ENCODE assay signal across 15 cellular contexts in genomic region chr7:135712182-135712782, GRCh38. TPM values are rescaled to one million over a fixed set of nuclear protein-coding genes. Genes with fewer than 3 reads are reported as not detected.
DNase-seq lines count a peak whose midpoint lies in the region; ATAC-seq and TF ChIP-seq lines count a peak whose summit lies in the region.
"Had no signal": no experiment of that assay in that cellular context is flagged by ENCODE, and none has a peak within 500 bp of the region (broad histone marks: within the 10 kb centered on the region; RNA-seq: fewer than 3 reads in every experiment).

No MANE protein-coding gene starts in this region.

- H4K12ac ChIP-seq in trophoblast cell (ENCODE audit: low read depth, low read length) = peak overlapping the region; percentile 62

- H3K27ac ChIP-seq in heart right ventricle = peak overlapping the region in 1 of 10 donors; percentile 16
- peak overlapping the region; percentile 87 to 93; a peak in 3 of 4 replicates for H3K27ac ChIP-seq in SK-N-SH (ENCODE audit: low read depth in 2 of 2, low read length in 1 of 2)
- H3K27ac ChIP-seq in trophoblast cell (ENCODE audit: low read depth, low read length) = peak overlapping the region; percentile 99
- no peak overlapping the region for H3K27ac ChIP-seq in CD4-positive, alpha-beta T cell (ENCODE audit: low read depth, low read length)
- H3K27ac ChIP-seq: neutrophil had no signal

- H3K4me1 Mint-ChIP-seq in CD4-positive, alpha-beta T cell (ENCODE audit: low read depth) = no peaks in the 10 kb centered on the region
- H3K4me1 Mint-ChIP-seq in activated CD4-positive, alpha-beta T cell treated with anti-CD3 and anti-CD28 coated beads, Interleukin-2, amount 10 ng/mL, durations not matched to agents 7 days and 5 days = no peaks in the 10 kb centered on the region
- H3K4me1 Mint-ChIP-seq: activated naive CD4-positive, alpha-beta T cell treated with anti-CD3 and anti-CD28 coated beads, Interleukin-2, amount 50 U/mL, for 24 hours; central memory CD8-positive, alpha-beta T cell had no signal

- H3F3A ChIP-seq in SK-N-SH (replicated peaks; ENCODE audit: insufficient read depth) = peaks cover 41% of the 10 kb centered on the region

- H3K4me3 Mint-ChIP-seq in CD4-positive, alpha-beta T cell = no peak overlapping the region
- H3K4me3 Mint-ChIP-seq in activated CD4-positive, alpha-beta T cell treated with anti-CD3 and anti-CD28 coated beads, Interleukin-2, amount 10 ng/mL, durations not matched to agents 7 days and 5 days = no peak overlapping the region
- H3K4me3 Mint-ChIP-seq: activated naive CD4-positive, alpha-beta T cell treated with anti-CD3 and anti-CD28 coated beads, Interleukin-2, amount 50 U/mL, for 24 hours; central memory CD8-positive, alpha-beta T cell had no signal

- no peak overlapping the region for H3K9ac ChIP-seq in SK-N-SH
- no peak overlapping the region for H3K9ac ChIP-seq in trophoblast cell (ENCODE audit: low read length)

- H3K79me2 ChIP-seq in SK-N-SH (ENCODE audit: insufficient read depth) (no peaks in the 10 kb centered on the region), trophoblast cell (ENCODE audit: control insufficient read depth, insufficient read depth, low read length, poor library complexity) (peaks cover 15% of the 10 kb centered on the region)

- intact Hi-C loops in heart right ventricle (cut with DNase I) = no loop called here
- intact Hi-C loops in Right ventricle myocardium inferior (cut with DNase I) = loop anchor here (5.0 kb wide), 1 partner anchor 40 kb away; no protein-coding TSS in a partner anchor
- intact Hi-C loops in CD4-positive, alpha-beta T cell (cut with DNase I, micrococcal nuclease) = no loop called here

- H3K4me1 ChIP-seq in heart right ventricle (peaks cover 0 to 20% (median 12%) of the 10 kb centered on the region in 9 donors), SK-N-SH (ENCODE audit: control insufficient read depth in 1 of 2, insufficient read depth in 2 of 2, low read depth in 1 of 2, low read length in 1 of 2) (peaks cover 35 to 46% of the 10 kb centered on the region in 2 experiments), trophoblast cell (ENCODE audit: control insufficient read depth in 1 of 2, insufficient read depth in 2 of 2, low read length in 2 of 2) (peaks cover 29 to 56% of the 10 kb centered on the region in 2 experiments)

- H3K4me2 ChIP-seq in SK-N-SH = peak overlapping the region; percentile 4; the same call in 1 of the 2 replicates
- H3K4me2 ChIP-seq in trophoblast cell (ENCODE audit: low read length) = no peak overlapping the region

- H3K27me3 ChIP-seq in heart right ventricle (no peaks in the 10 kb centered on the region), SK-N-SH (ENCODE audit: insufficient read depth) (no peaks in the 10 kb centered on the region), trophoblast cell (ENCODE audit: insufficient read depth, low read length) (no peaks in the 10 kb centered on the region)
- H3K27me3 ChIP-seq in CD4-positive, alpha-beta T cell (ENCODE audit: control insufficient read depth, insufficient read depth, low read length) = no peaks in the 10 kb centered on the region
- H3K27me3 ChIP-seq: neutrophil had no signal

- peak in 2 of 9 donors; percentile 16 to 21 for TF ChIP-seq CTCF in heart right ventricle (IDR thresholded peaks at IDR 0.05)
- TF ChIP-seq CTCF in SK-N-SH (IDR thresholded peaks at IDR 0.05) = peak; percentile 29; the same call in 1 of the 2 replicates
- TF ChIP-seq CTCF in CD4-positive, alpha-beta T cell (IDR thresholded peaks at IDR 0.05) = no peak

- no peaks in the 10 kb centered on the region for H3K9me2 ChIP-seq in SK-N-SH

- peak; percentile 47 for TF ChIP-seq RAD21 in SK-N-SH (IDR thresholded peaks at IDR 0.05; ENCODE audit: low read length)

- 60 to 63% methylated on average over 4 of the region's 4 CpGs for WGBS in heart right ventricle, 2 donors
- 62% methylated on average over 4 of the region's 4 CpGs for WGBS in SK-N-SH (ENCODE audit: low lambda C conversion rate)
- no CpG with 5 or more reads among the region's 4 CpGs for WGBS in trophoblast cell (ENCODE audit: extremely low coverage, insufficient coverage, insufficient read length)

- peak overlapping the region; percentile 83 for H3K14ac ChIP-seq in trophoblast cell (ENCODE audit: low read length)

- no peaks in the 10 kb centered on the region for H3K36me3 ChIP-seq in heart right ventricle
- H3K36me3 ChIP-seq in SK-N-SH (replicated peaks in 1 of 2; ENCODE audit: control insufficient read depth in 1 of 2, insufficient read depth in 2 of 2, low read length in 1 of 2) = no peaks in the 10 kb centered on the region
- peaks cover 0 to 2% of the 10 kb centered on the region in 2 experiments for H3K36me3 ChIP-seq in trophoblast cell (ENCODE audit: control insufficient read depth in 1 of 2, insufficient read depth in 2 of 2, low read length in 2 of 2)
- H3K36me3 ChIP-seq: neutrophil had no signal

- DNase-seq in heart right ventricle (no peak), Right ventricle myocardium inferior (ENCODE audit: missing footprints) (no peak), NCI-H146 treated with DMSO at 0.1 percent for 48 hours (lab: John Stamatoyannopoulos, UW; ENCODE audit: unreplicated experiment) (peak; percentile 10), SK-N-SH (peak; percentile 81), trophoblast cell (no peak), iPS-NIHi11 (ENCODE audit: low spot score) (no peak)
- DNase-seq in CD4-positive, alpha-beta T cell = no peak
- DNase-seq in activated CD4-positive, alpha-beta T cell treated with anti-CD3 and anti-CD28 coated beads, Interleukin-2, amount 10 ng/mL, durations not matched to agents 7 days and 5 days = no peak
- DNase-seq: KBM-7, NCI-H526 treated with DMSO at 0.1 percent for 48 hours had no signal

- no peaks in the 10 kb centered on the region for H3K27me3 Mint-ChIP-seq in CD4-positive, alpha-beta T cell
- no peaks in the 10 kb centered on the region for H3K27me3 Mint-ChIP-seq in activated CD4-positive, alpha-beta T cell treated with anti-CD3 and anti-CD28 coated beads, Interleukin-2, amount 10 ng/mL, durations not matched to agents 7 days and 5 days
- H3K27me3 Mint-ChIP-seq: activated naive CD4-positive, alpha-beta T cell treated with anti-CD3 and anti-CD28 coated beads, Interleukin-2, amount 50 U/mL, for 24 hours; central memory CD8-positive, alpha-beta T cell had no signal

- H3K4ac ChIP-seq in trophoblast cell (ENCODE audit: low read depth, low read length) = peak overlapping the region; percentile 49

- peak overlapping the region; percentile 91 for H4K91ac ChIP-seq in trophoblast cell (ENCODE audit: low read depth, low read length)

- POLR2A ChIA-PET in SK-N-SH (lab: Yijun Ruan, JAX) = interaction anchor here (0.8 to 0.9 kb wide), 2 partner anchors 11 to 50 kb away, joined by 3 to 4 read pairs; partner anchors contain the start of gene STMP1
- POLR2A ChIA-PET in CD4-positive, alpha-beta T cell (lab: Charles Lee) = no interaction called here
- POLR2A ChIA-PET in activated CD4-positive, alpha-beta T cell treated with anti-CD3 and anti-CD28 coated beads, Interleukin-2, amount 10 ng/mL, durations not matched to agents 7 days and 5 days (lab: Charles Lee) = no interaction called here

- peak overlapping the region; percentile 91 for H2AK5ac ChIP-seq in trophoblast cell (ENCODE audit: low read length)

- no peaks in the 10 kb centered on the region for H3K9me3 Mint-ChIP-seq in CD4-positive, alpha-beta T cell
- no peaks in the 10 kb centered on the region for H3K9me3 Mint-ChIP-seq in activated CD4-positive, alpha-beta T cell treated with anti-CD3 and anti-CD28 coated beads, Interleukin-2, amount 10 ng/mL, durations not matched to agents 7 days and 5 days
- H3K9me3 Mint-ChIP-seq: activated naive CD4-positive, alpha-beta T cell treated with anti-CD3 and anti-CD28 coated beads, Interleukin-2, amount 50 U/mL, for 24 hours; central memory CD8-positive, alpha-beta T cell had no signal

- H3K79me1 ChIP-seq in trophoblast cell (ENCODE audit: low read length) = peaks cover 50% of the 10 kb centered on the region

- no peak; a peak in 1 of 4 replicates for TF ChIP-seq EP300 in SK-N-SH (IDR thresholded peaks at IDR 0.05; ENCODE audit: borderline replicate concordance in 1 of 2, low read depth in 1 of 2, low read length in 1 of 2)

- ATAC-seq in heart right ventricle (peak in 5 of 8 donors; percentile 43 to 59 (median 45)), Right ventricle myocardium inferior (no peak)
- ATAC-seq in CD4-positive, alpha-beta T cell (ENCODE audit: poor library complexity) = no peak

- H2AFZ ChIP-seq in SK-N-SH (ENCODE audit: low read depth) (peak overlapping the region; percentile 14; the same call in 1 of the 2 replicates), trophoblast cell (ENCODE audit: insufficient read depth, low read length, poor library complexity) (peak overlapping the region; percentile 30)

- H2BK12ac ChIP-seq in trophoblast cell (ENCODE audit: low read length) = peak overlapping the region; percentile 98

- peak overlapping the region; percentile 96 for H2BK120ac ChIP-seq in trophoblast cell (ENCODE audit: insufficient read depth, low read length, poor library complexity)

- H3K9me3 ChIP-seq in heart right ventricle (no peaks in the 10 kb centered on the region), SK-N-SH (no peaks in the 10 kb centered on the region), trophoblast cell (ENCODE audit: insufficient read depth, low read depth, low read length) (no peaks in the 10 kb centered on the region)
- no peaks in the 10 kb centered on the region for H3K9me3 ChIP-seq in CD4-positive, alpha-beta T cell (ENCODE audit: control insufficient read depth, low read length)
- H3K9me3 ChIP-seq: neutrophil had no signal

- no peaks in the 10 kb centered on the region for H4K20me1 ChIP-seq in SK-N-SH (ENCODE audit: insufficient read depth)

- H3K23ac ChIP-seq in trophoblast cell (ENCODE audit: low read length) = no peak overlapping the region

- CTCF ChIA-PET in SK-N-SH (lab: Yijun Ruan, JAX) = interaction anchor here (0.9 to 11.2 kb wide), 21 partner anchors 8 to 359 kb away, joined by 3 to 153 read pairs (median 5); partner anchors contain the start of gene STMP1
- CTCF ChIA-PET in CD4-positive, alpha-beta T cell (lab: Charles Lee) = no interaction called here
- CTCF ChIA-PET in activated CD4-positive, alpha-beta T cell treated with anti-CD3 and anti-CD28 coated beads, Interleukin-2, amount 10 ng/mL, durations not matched to agents 7 days and 5 days (lab: Charles Lee) = interaction anchor here (1.3 kb wide), 1 partner anchor 51 kb away, joined by 3 read pairs; no protein-coding TSS in a partner anchor

- H3K36me3 Mint-ChIP-seq in CD4-positive, alpha-beta T cell (ENCODE audit: low read depth) = no peaks in the 10 kb centered on the region
- H3K36me3 Mint-ChIP-seq in activated CD4-positive, alpha-beta T cell treated with anti-CD3 and anti-CD28 coated beads, Interleukin-2, amount 10 ng/mL, durations not matched to agents 7 days and 5 days (ENCODE audit: low read depth) = no peaks in the 10 kb centered on the region
- H3K36me3 Mint-ChIP-seq: activated naive CD4-positive, alpha-beta T cell treated with anti-CD3 and anti-CD28 coated beads, Interleukin-2, amount 50 U/mL, for 24 hours had no signal

- H3K27ac Mint-ChIP-seq in CD4-positive, alpha-beta T cell = no peak overlapping the region
- no peak overlapping the region for H3K27ac Mint-ChIP-seq in activated CD4-positive, alpha-beta T cell treated with anti-CD3 and anti-CD28 coated beads, Interleukin-2, amount 10 ng/mL, durations not matched to agents 7 days and 5 days
- H3K27ac Mint-ChIP-seq: activated naive CD4-positive, alpha-beta T cell treated with anti-CD3 and anti-CD28 coated beads, Interleukin-2, amount 50 U/mL, for 24 hours had no signal

- peak overlapping the region; percentile 89 for H3K18ac ChIP-seq in trophoblast cell (ENCODE audit: low read length)

- H2BK5ac ChIP-seq in trophoblast cell (ENCODE audit: low read depth, low read length, poor library complexity) = peak overlapping the region; percentile 73

- H3K4me3 ChIP-seq in heart right ventricle = no peak overlapping the region
- no peak overlapping the region for H3K4me3 ChIP-seq in SK-N-SH (ENCODE audit: low read depth in 2 of 2, low read length in 1 of 2)
- no peak overlapping the region for H3K4me3 ChIP-seq in trophoblast cell (ENCODE audit: low read depth, low read length)

- peak overlapping the region; percentile 91 for H4K8ac ChIP-seq in trophoblast cell (ENCODE audit: low read depth, low read length)

RNA-seq across cellular contexts. Expression of gene SLC13A4, which starts 15.7 kb away (rescaled TPM):
- total RNA-seq in heart right ventricle (under 1 TPM in 8 of 10 donors, not detected in 2; 0.08 to 0.87 (median 0.56) TPM), Right ventricle myocardium inferior (not detected)
- polyA plus RNA-seq in heart right ventricle (1 to 10 TPM in 1 of 2 donors, under 1 TPM in 1; 0.12 to 2.8 TPM), SK-N-SH (2012; rRNA removed) (0.23 and 0.30 TPM in 2 replicates)
- 0.12 and 0.28 TPM in 2 replicates for polyA plus RNA-seq in SK-N-SH (2012; cell fraction: cytosol; rRNA removed)
- polyA plus RNA-seq in SK-N-SH (2012; cell fraction: nucleus; rRNA removed) = 0.26 TPM in 2 replicates
- polyA plus RNA-seq in trophoblast cell (2013) = 437 and 491 TPM in 2 replicates
- not detected for total RNA-seq in CD4-positive, alpha-beta T cell
- total RNA-seq in activated CD4-positive, alpha-beta T cell treated with anti-CD3 and anti-CD28 coated beads, Interleukin-2, amount 10 ng/mL, durations not matched to agents 7 days and 5 days = not detected
- total RNA-seq: skeletal muscle tissue had no signal

RNA-seq across cellular contexts. Expression of gene FAM180A, which starts 36.3 kb away (rescaled TPM):
- total RNA-seq in heart right ventricle = 10 to 100 TPM in 8 of 10 donors, 1 to 10 TPM in 2; 2.0 to 47.6 (median 19.5) TPM
- 10 to 100 TPM in 1 of 2 donors, 1 to 10 TPM in 1; 2.4 to 11.3 TPM for polyA plus RNA-seq in heart right ventricle
- 6.1 TPM for total RNA-seq in Right ventricle myocardium inferior
- 0.08 and 0.10 TPM in 2 replicates for polyA plus RNA-seq in SK-N-SH (2012; rRNA removed)
- 0.04 and 0.09 TPM in 2 replicates for polyA plus RNA-seq in SK-N-SH (2012; cell fraction: cytosol; rRNA removed)
- polyA plus RNA-seq in SK-N-SH (2012; cell fraction: nucleus; rRNA removed) = 0.08 and 0.12 TPM in 2 replicates
- 0.18 and 0.21 TPM in 2 replicates for polyA plus RNA-seq in trophoblast cell (2013)
- total RNA-seq in CD4-positive, alpha-beta T cell = not detected
- not detected for total RNA-seq in activated CD4-positive, alpha-beta T cell treated with anti-CD3 and anti-CD28 coated beads, Interleukin-2, amount 10 ng/mL, durations not matched to agents 7 days and 5 days
- total RNA-seq: SK-MEL-5 had no signal

RNA-seq across cellular contexts. Expression of gene STMP1, which starts 50.0 kb away (rescaled TPM):
- total RNA-seq in heart right ventricle (10 to 100 TPM; 26.5 to 35.6 (median 28.6) TPM), Right ventricle myocardium inferior (27.4 TPM)
- polyA plus RNA-seq in heart right ventricle (10 to 100 TPM; 25.7 to 26.3 TPM), SK-N-SH (2012; rRNA removed) (26.0 and 30.0 TPM in 2 replicates)
- polyA plus RNA-seq in SK-N-SH (2012; cell fraction: cytosol; rRNA removed) = 36.1 and 52.6 TPM in 2 replicates
- polyA plus RNA-seq in SK-N-SH (2012; cell fraction: nucleus; rRNA removed) = 16.6 and 24.6 TPM in 2 replicates
- polyA plus RNA-seq in trophoblast cell (2013) = 41.4 and 42.5 TPM in 2 replicates
- total RNA-seq in CD4-positive, alpha-beta T cell = 10 to 100 TPM; 11.5 to 14.1 TPM
- total RNA-seq in activated CD4-positive, alpha-beta T cell treated with anti-CD3 and anti-CD28 coated beads, Interleukin-2, amount 10 ng/mL, durations not matched to agents 7 days and 5 days = 10 to 100 TPM; 25.2 to 26.0 TPM

Comparison
In these comparisons a context has a peak if more than half of its experiments do, and no peak if none do; other contexts are left out.
1. ATAC-seq: peak in heart right ventricle (5 of 8); none in Right ventricle myocardium inferior (single experiment) and CD4-positive, alpha-beta T cell (single experiment).
2. DNase-seq: peak in NCI-H146 treated with DMSO at 0.1 percent for 48 hours (single experiment) and SK-N-SH (single experiment); none in heart right ventricle (0 of 2), Right ventricle myocardium inferior (single experiment), trophoblast cell (0 of 2), CD4-positive, alpha-beta T cell (0 of 10), iPS-NIHi11 (single experiment) and activated CD4-positive, alpha-beta T cell treated with anti-CD3 and anti-CD28 coated beads, Interleukin-2, amount 10 ng/mL, durations not matched to agents 7 days and 5 days (single experiment).